In the genomic region with DNA sequence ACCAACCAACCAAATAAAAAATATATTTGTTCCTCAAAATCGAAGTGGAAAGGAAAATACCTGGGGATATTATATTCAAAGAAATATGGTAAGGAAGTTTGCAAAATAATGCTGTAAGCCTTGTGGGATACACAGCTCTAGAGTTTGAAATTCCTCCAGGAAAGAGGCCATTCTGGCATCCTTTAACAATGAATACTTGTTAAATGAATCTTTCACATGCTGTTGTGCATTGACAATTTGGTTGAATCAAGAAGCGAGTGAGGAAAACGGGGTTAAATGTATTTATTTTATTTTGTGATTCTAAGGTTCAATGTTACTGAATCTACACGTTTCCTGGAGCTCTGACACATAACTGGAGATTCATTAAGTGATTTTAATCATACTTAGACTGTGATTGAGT, we compare ENCODE assay signal across 29 cellular contexts. TPM values are rescaled to one million over a fixed set of nuclear protein-coding genes. Genes with fewer than 3 reads are reported as not detected.
DNase-seq lines count a peak whose midpoint lies in the region; TF ChIP-seq lines count a peak whose summit lies in the region.
"Had no signal": no experiment of that assay in that cellular context is flagged by ENCODE, and none has a peak within 500 bp of the region (broad histone marks: within the 10 kb centered on the region; RNA-seq: fewer than 3 reads in every experiment).

No MANE protein-coding gene starts in this region.

- H2AFZ ChIP-seq in OCI-LY7 (ENCODE audit: low read length) (peak overlapping the region; percentile 38; the same call in 1 of the 2 replicates), fibroblast of lung (ENCODE audit: low read length) (no peak overlapping the region)
- H2AFZ ChIP-seq: parathyroid adenoma had no signal

- POLR2A ChIA-PET in OCI-LY7 (lab: Charles Lee): interaction anchor here (0.6 to 2.8 kb wide), 3 partner anchors 10 to 838 kb away, joined by 3 to 11 read pairs (median 7); no protein-coding TSS in a partner anchor

- no peak overlapping the region for H3K4me3 ChIP-seq in OCI-LY7 (ENCODE audit: low read depth, low read length, poor library complexity, severe bottlenecking)
- H3K4me3 ChIP-seq in fibroblast of lung (replicated peaks in 1 of 4; ENCODE audit: control extremely low read depth in 1 of 4, insufficient read depth in 1 of 4, low read depth in 3 of 4, low read length in 4 of 4): no peak overlapping the region
- H3K4me3 ChIP-seq in right atrium auricular region: no peak overlapping the region
- H3K4me3 ChIP-seq: breast epithelium, colonic mucosa, SJSA1, tibial artery had no signal

- H3K4me3 Mint-ChIP-seq in neural crest cell (no peak overlapping the region), HFFc6 (no peak overlapping the region)
- H3K4me3 Mint-ChIP-seq: activated naive CD8-positive, alpha-beta T cell treated with anti-CD3 and anti-CD28 coated beads, Interleukin-2, amount 50 U/mL, for 24 hours; effector memory CD8-positive, alpha-beta T cell; memory B cell; stimulated activated naive CD8-positive, alpha-beta T cell treated with anti-CD3 and anti-CD28 coated beads, Interleukin-15, Interleukin-2, amounts not matched to agents 100 ng/mL and 50 ng/mL, for 24 hours had no signal

- H3K79me2 ChIP-seq in OCI-LY7 (ENCODE audit: insufficient read depth, low read depth, low read length) (no peaks in the 10 kb centered on the region), fibroblast of lung (ENCODE audit: control insufficient read depth, insufficient read depth, low read length) (no peaks in the 10 kb centered on the region)
- H3K79me2 ChIP-seq: parathyroid adenoma had no signal

- no peaks in the 10 kb centered on the region for H3K9me2 ChIP-seq in OCI-LY7 (ENCODE audit: insufficient read depth, low read length)

- H3K9me3 ChIP-seq in OCI-LY7 (ENCODE audit: low read length) (no peaks in the 10 kb centered on the region), fibroblast of lung (ENCODE audit: control insufficient read depth, insufficient read depth, low read depth, low read length) (no peaks in the 10 kb centered on the region), right atrium auricular region (no peaks in the 10 kb centered on the region)
- H3K9me3 ChIP-seq: breast epithelium, colonic mucosa, SJSA1, tibial artery had no signal

- no peaks in the 10 kb centered on the region for H3K27me3 Mint-ChIP-seq in neural crest cell (ENCODE audit: low read depth)
- H3K27me3 Mint-ChIP-seq in HFFc6 (ENCODE audit: insufficient read depth): no peaks in the 10 kb centered on the region
- H3K27me3 Mint-ChIP-seq: activated naive CD8-positive, alpha-beta T cell treated with anti-CD3 and anti-CD28 coated beads, Interleukin-2, amount 50 U/mL, for 24 hours; memory B cell had no signal

- H3K4me1 ChIP-seq in OCI-LY7 (ENCODE audit: insufficient read depth, low read length, poor library complexity, severe bottlenecking) (no peaks in the 10 kb centered on the region), fibroblast of lung (ENCODE audit: control insufficient read depth, extremely low read depth, insufficient read depth, low read length) (no peaks in the 10 kb centered on the region), right atrium auricular region (no peaks in the 10 kb centered on the region)
- H3K4me1 ChIP-seq: breast epithelium, colonic mucosa, parathyroid adenoma, SJSA1, tibial artery had no signal

- H3K27me3 ChIP-seq in fibroblast of lung (ENCODE audit: control insufficient read depth, insufficient read depth, low read length): no peaks in the 10 kb centered on the region
- no peaks in the 10 kb centered on the region for H3K27me3 ChIP-seq in right atrium auricular region
- H3K27me3 ChIP-seq: breast epithelium, colonic mucosa, SJSA1, tibial artery had no signal

- H3K27ac Mint-ChIP-seq in neural crest cell (ENCODE audit: unreplicated experiment): peak overlapping the region; percentile 36
- no peak overlapping the region for H3K27ac Mint-ChIP-seq in HFFc6
- H3K27ac Mint-ChIP-seq: activated naive CD8-positive, alpha-beta T cell treated with anti-CD3 and anti-CD28 coated beads, Interleukin-2, amount 50 U/mL, for 24 hours; effector memory CD8-positive, alpha-beta T cell; memory B cell; stimulated activated naive CD8-positive, alpha-beta T cell treated with anti-CD3 and anti-CD28 coated beads, Interleukin-15, Interleukin-2, amounts not matched to agents 100 ng/mL and 50 ng/mL, for 24 hours had no signal

- no peak overlapping the region for H3K4me2 ChIP-seq in OCI-LY7 (ENCODE audit: low read length)
- H3K4me2 ChIP-seq in fibroblast of lung (ENCODE audit: extremely low read depth, insufficient read depth, low read length): peak overlapping the region; percentile 13

- H3K9ac ChIP-seq in fibroblast of lung (ENCODE audit: insufficient read depth, low read length): no peak overlapping the region
- H3K9ac ChIP-seq: parathyroid adenoma had no signal

- no peaks in the 10 kb centered on the region for H4K20me1 ChIP-seq in OCI-LY7 (ENCODE audit: insufficient read depth, low read length)
- H4K20me1 ChIP-seq in fibroblast of lung (ENCODE audit: control insufficient read depth, extremely low read depth, insufficient read depth, low read length): no peaks in the 10 kb centered on the region

- no peaks in the 10 kb centered on the region for H3K36me3 ChIP-seq in OCI-LY7 (ENCODE audit: insufficient read depth, low read length)
- H3K36me3 ChIP-seq in fibroblast of lung (ENCODE audit: control insufficient read depth, insufficient read depth, low read length): no peaks in the 10 kb centered on the region
- no peaks in the 10 kb centered on the region for H3K36me3 ChIP-seq in right atrium auricular region
- H3K36me3 ChIP-seq: breast epithelium, colonic mucosa, SJSA1, tibial artery had no signal

- H3K36me3 Mint-ChIP-seq in neural crest cell (ENCODE audit: low read depth) (no peaks in the 10 kb centered on the region), HFFc6 (ENCODE audit: low read depth) (no peaks in the 10 kb centered on the region)
- H3K36me3 Mint-ChIP-seq: memory B cell had no signal

- CTCF ChIA-PET in OCI-LY7 (lab: Charles Lee; ENCODE audit: unreplicated experiment): interaction anchor here (0.5 kb wide), 1 partner anchor 819 kb away, joined by 3 read pairs; no protein-coding TSS in a partner anchor

- H3K4me1 Mint-ChIP-seq in neural crest cell (peaks cover 16% of the 10 kb centered on the region), HFFc6 (ENCODE audit: low read depth) (no peaks in the 10 kb centered on the region)

- peaks cover 3% of the 10 kb centered on the region for H3K9me3 Mint-ChIP-seq in neural crest cell
- H3K9me3 Mint-ChIP-seq in HFFc6: no peaks in the 10 kb centered on the region
- H3K9me3 Mint-ChIP-seq: activated naive CD8-positive, alpha-beta T cell treated with anti-CD3 and anti-CD28 coated beads, Interleukin-2, amount 50 U/mL, for 24 hours; effector memory CD8-positive, alpha-beta T cell; memory B cell; stimulated activated naive CD8-positive, alpha-beta T cell treated with anti-CD3 and anti-CD28 coated beads, Interleukin-15, Interleukin-2, amounts not matched to agents 100 ng/mL and 50 ng/mL, for 24 hours had no signal

- DNase-seq in AG08395 (ENCODE audit: low spot score) (peak; percentile 30), OCI-LY7 (ENCODE audit: low spot score) (no peak), fibroblast of lung (ENCODE audit: low read depth in 2 of 2) (peak; percentile 53 to 63), neural crest cell (ENCODE audit: low read depth, low spot score) (no peak), NCI-H1694 treated with DMSO at 0.1 percent for 48 hours (lab: John Stamatoyannopoulos, UW) (no peak), DMS153 treated with DMSO at 0.1 percent for 48 hours (lab: John Stamatoyannopoulos, UW; ENCODE audit: unreplicated experiment) (no peak), right atrium auricular region (ENCODE audit: low spot score) (no peak), HFFc6 (no peak)
- DNase-seq: activated CD8-positive, alpha-beta memory T cell treated with anti-CD3 and anti-CD28 coated beads for 24 hours; activated gamma-delta T cell treated with Interleukin-2 at 50 U/mL for 16 hours; activated naive CD8-positive, alpha-beta T cell treated with anti-CD3 and anti-CD28 coated beads, Interleukin-2, amount 50 U/mL, for 24 hours; activated T-cell treated with anti-CD3 and anti-CD28 coated beads, Interleukin-2, amount 50 U/mL, for 1 hour; colonic mucosa; DMS153; effector memory CD8-positive, alpha-beta T cell; GDM1; head of caudate nucleus; Kasumi-1; NCI-H1694; NCI-H2171 treated with DMSO at 0.1 percent for 48 hours; NCI-H524 treated with DMSO at 0.1 percent for 48 hours; tibial artery had no signal

- no TSS peak for BruUV-seq in OCI-LY7 (replicated peaks; lab: Mats Ljungman, UMichigan)

- H3K27ac ChIP-seq in OCI-LY7 (ENCODE audit: low read depth, low read length, poor library complexity, severe bottlenecking) (no peak overlapping the region), fibroblast of lung (ENCODE audit: insufficient read depth, low read length) (no peak overlapping the region), right atrium auricular region (no peak overlapping the region)
- H3K27ac ChIP-seq: 22Rv1, breast epithelium, colonic mucosa, parathyroid adenoma, SJSA1, tibial artery had no signal

- no peak for TF ChIP-seq CTCF in OCI-LY7 (conservative IDR thresholded peaks at IDR 0.05; ENCODE audit: low read length)
- no peak for TF ChIP-seq CTCF in fibroblast of lung (conservative IDR thresholded peaks at IDR 0.05 in 1 of 2, IDR thresholded peaks at IDR 0.05 in 1 of 2; ENCODE audit: low read depth in 1 of 2, low read length in 2 of 2)
- no peak for TF ChIP-seq CTCF in neural crest cell (conservative IDR thresholded peaks at IDR 0.05)
- TF ChIP-seq CTCF in right atrium auricular region (IDR thresholded peaks at IDR 0.05): no peak
- TF ChIP-seq CTCF in HFFc6 (IDR thresholded peaks at IDR 0.05): no peak

- intact Hi-C loops in OCI-LY7 (cut with micrococcal nuclease; ENCODE audit: unreplicated experiment): no loop called here

RNA-seq across cellular contexts. Expression of a gene that starts 30.5 kb away (rescaled TPM):
- 2.3 and 5.7 TPM in 2 replicates for total RNA-seq in OCI-LY7 (2014; rRNA removed; shearing (Covaris generic))
- total RNA-seq in OCI-LY7 (2022) (5.9 and 6.2 TPM in 2 replicates), fibroblast of lung (4.4 and 8.6 TPM in 2 replicates), neural crest cell (1.1 and 1.3 TPM in 2 replicates), right atrium auricular region (1 to 10 TPM; 1.8 to 2.6 TPM)
- 0.82 and 12.5 TPM in 2 replicates for polyA plus RNA-seq in fibroblast of lung
- polyA plus RNA-seq in fibroblast of lung (2012): 0.29 and 6.8 TPM in 2 replicates
- 5.1 TPM in 1 of 2 replicates, not detected in the other for polyA minus RNA-seq in fibroblast of lung (ENCODE audit: low replicate concordance)
- total RNA-seq in HFFc6 (2021; fragmentation: NEBNext Ultra II Directional; extraction: Animal tissue kit (Norgen Biotek cat#: 25700)): 1 to 10 TPM; 1.3 to 8.0 (median 2.2) TPM
- total RNA-seq: SJSA1; T-helper 1 cell treated with Interleukin-12 subunit alpha and Interleukin-12 subunit beta and Interleukin-4 antibody, amounts not matched to agents 30 ng/mL and 1 ng/mL, for 36 hours had no signal

RNA-seq across cellular contexts. Expression of a gene that starts 53.9 kb away (rescaled TPM):
- total RNA-seq in OCI-LY7 (2014; rRNA removed; shearing (Covaris generic)): 41.7 and 42.5 TPM in 2 replicates
- total RNA-seq in OCI-LY7 (2022) (42.9 and 46.9 TPM in 2 replicates), fibroblast of lung (10.6 and 12.3 TPM in 2 replicates), neural crest cell (33.4 and 34.2 TPM in 2 replicates), right atrium auricular region (1 to 10 TPM; 2.9 to 6.8 TPM)
- 11.1 and 15.5 TPM in 2 replicates for polyA plus RNA-seq in fibroblast of lung
- 11.0 and 16.3 TPM in 2 replicates for polyA plus RNA-seq in fibroblast of lung (2012)
- 2.3 and 10.4 TPM in 2 replicates for polyA minus RNA-seq in fibroblast of lung (ENCODE audit: low replicate concordance)
- total RNA-seq in HFFc6 (2021; fragmentation: NEBNext Ultra II Directional; extraction: Animal tissue kit (Norgen Biotek cat#: 25700)): 10 to 100 TPM in 3 of 6 experiments, 1 to 10 TPM in 3; 9.7 to 14.8 (median 10.2) TPM

Comparison
In these comparisons a context has a peak if more than half of its experiments do, and no peak if none do; other contexts are left out.
1. DNase-seq: peak in AG08395 (single experiment) and fibroblast of lung (2 of 2); none in OCI-LY7 (single experiment), neural crest cell (single experiment), NCI-H1694 treated with DMSO at 0.1 percent for 48 hours (single experiment), DMS153 treated with DMSO at 0.1 percent for 48 hours (single experiment), right atrium auricular region (single experiment) and HFFc6 (single experiment).